ENCODE assay signal across 9 cellular contexts in the genomic region with DNA sequence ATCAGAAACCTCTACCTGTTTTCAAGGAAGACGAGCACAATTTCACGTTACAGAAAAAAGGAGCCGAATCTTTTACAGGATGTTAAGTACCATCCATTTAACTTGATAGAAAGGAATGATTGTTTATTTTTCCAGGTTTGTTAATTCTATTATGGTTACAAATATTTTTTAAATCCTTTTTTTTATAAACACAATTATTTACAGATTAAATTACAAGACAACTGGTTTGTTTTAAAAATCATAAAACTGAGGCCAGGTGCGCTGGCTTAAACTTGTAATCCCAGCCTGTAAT. TPM values are rescaled to one million over a fixed set of nuclear protein-coding genes. Genes with fewer than 3 reads are reported as not detected.
DNase-seq lines count a peak whose midpoint lies in the region; ATAC-seq and TF ChIP-seq lines count a peak whose summit lies in the region.
"Had no signal": no experiment of that assay in that cellular context is flagged by ENCODE, and none has a peak within 500 bp of the region (broad histone marks: within the 10 kb centered on the region; RNA-seq: fewer than 3 reads in every experiment).

No MANE protein-coding gene starts in this region.

- peaks cover 2 to 49% (median 28%) of the 10 kb centered on the region in 8 donors for H3K9me3 Mint-ChIP-seq in CD4-positive, alpha-beta memory T cell
- H3K9me3 Mint-ChIP-seq in nephron progenitor cell, result peaks cover 28% of the 10 kb centered on the region

- H3K4me3 Mint-ChIP-seq in CD4-positive, alpha-beta memory T cell, result peak overlapping the region; percentile 85 to 92 (median 87)
- H3K4me3 Mint-ChIP-seq in nephron progenitor cell, result peak overlapping the region; percentile 85

- no peak for DNase-seq in CD4-positive, alpha-beta memory T cell
- DNase-seq in body of pancreas (no peak), nephron progenitor cell (no peak), NCI-H2171 treated with DMSO at 0.1 percent for 48 hours (lab: John Stamatoyannopoulos, UW) (no peak), retina (no peak), DMS 273 treated with DMSO at 0.1 percent for 48 hours (lab: John Stamatoyannopoulos, UW) (no peak)

- H3K9ac ChIP-seq in HUES64 (ENCODE audit: low read depth, low read length), result no peak overlapping the region

- no peak for TF ChIP-seq POLR2A in body of pancreas (IDR thresholded peaks at IDR 0.05)

- TF ChIP-seq CTCF in body of pancreas (IDR thresholded peaks at IDR 0.05) (no peak), nephron progenitor cell (IDR thresholded peaks at IDR 0.05) (no peak)

- ATAC-seq in body of pancreas (no peak), HG03565 (IDR thresholded peaks at IDR 0.05; ENCODE audit: unreplicated experiment) (no peak)

- no peak overlapping the region for H3K4me3 ChIP-seq in CD4-positive, alpha-beta memory T cell (ENCODE audit: low read length in 2 of 2)
- H3K4me3 ChIP-seq in HUES64 (ENCODE audit: low read length) (peak overlapping the region; percentile 73; the same call in 1 of the 2 replicates), body of pancreas (no peak overlapping the region)

- 27% methylated on average over 3 of the region's 4 CpGs for WGBS in HUES64
- 18 to 25% methylated on average over 4 of the region's 4 CpGs for WGBS in body of pancreas, 2 donors

- CTCF ChIA-PET in CD4-positive, alpha-beta memory T cell (lab: Charles Lee; ENCODE audit: partially characterized antibody), result interaction anchor here (1.4 kb wide), 1 partner anchor 12 kb away, joined by 5 read pairs; no protein-coding TSS in a partner anchor

- intact Hi-C loops in CD4-positive, alpha-beta memory T cell (cut with micrococcal nuclease), result loop anchor here (10.0 kb wide), 2 partner anchors 302 to 352 kb away; partner anchors contain the start of gene CLUAP1
- intact Hi-C loops in body of pancreas (cut with DNase I), result no loop called here

- H3K27ac Mint-ChIP-seq in CD4-positive, alpha-beta memory T cell, result peak overlapping the region; percentile 89 to 100 (median 96)
- H3K27ac Mint-ChIP-seq in nephron progenitor cell, result peak overlapping the region; percentile 82

- peaks cover 30 to 57% (median 36%) of the 10 kb centered on the region in 4 donors for H3K4me1 Mint-ChIP-seq in CD4-positive, alpha-beta memory T cell
- peaks cover 16% of the 10 kb centered on the region for H3K4me1 Mint-ChIP-seq in nephron progenitor cell

- POLR2A ChIA-PET in CD4-positive, alpha-beta memory T cell (lab: Charles Lee; ENCODE audit: partially characterized antibody), result interaction anchor here (0.9 to 6.5 kb wide), 5 partner anchors 17 to 132 kb away, joined by 3 to 123 read pairs (median 13); partner anchors contain the start of gene ZNF213

- peaks cover 3 to 8% of the 10 kb centered on the region in 2 donors for H3K27me3 Mint-ChIP-seq in CD4-positive, alpha-beta memory T cell
- H3K27me3 Mint-ChIP-seq in nephron progenitor cell (ENCODE audit: low read depth, poor library complexity), result peaks cover 76% of the 10 kb centered on the region

- H3K4me1 ChIP-seq in CD4-positive, alpha-beta memory T cell (ENCODE audit: insufficient read depth, low read length), result peaks cover 38% of the 10 kb centered on the region
- no peaks in the 10 kb centered on the region for H3K4me1 ChIP-seq in HUES64 (ENCODE audit: insufficient read depth, low read length)
- peaks cover 37% of the 10 kb centered on the region for H3K4me1 ChIP-seq in body of pancreas

- no peak overlapping the region for H3K27ac ChIP-seq in CD4-positive, alpha-beta memory T cell (ENCODE audit: low read depth, low read length)
- H3K27ac ChIP-seq in HUES64 (ENCODE audit: low read depth, low read length) (no peak overlapping the region), body of pancreas (peak overlapping the region in 3 of 4 donors; percentile 24 to 67 (median 52))

- H3K9me3 ChIP-seq in CD4-positive, alpha-beta memory T cell (ENCODE audit: control insufficient read depth in 1 of 2, low read length in 2 of 2), result peaks cover 0 to 6% of the 10 kb centered on the region in 2 donors
- H3K9me3 ChIP-seq in HUES64 (ENCODE audit: insufficient read depth, low read depth, low read length) (no peaks in the 10 kb centered on the region), body of pancreas (no peaks in the 10 kb centered on the region)

- peaks cover 0 to 33% of the 10 kb centered on the region in 2 donors for H3K36me3 Mint-ChIP-seq in CD4-positive, alpha-beta memory T cell
- H3K36me3 Mint-ChIP-seq in nephron progenitor cell (ENCODE audit: low read depth), result no peaks in the 10 kb centered on the region

- no peaks in the 10 kb centered on the region for H3K36me3 ChIP-seq in CD4-positive, alpha-beta memory T cell (ENCODE audit: insufficient read depth, low read length)
- H3K36me3 ChIP-seq in HUES64 (ENCODE audit: insufficient read depth, low read length), result no peaks in the 10 kb centered on the region
- H3K36me3 ChIP-seq in body of pancreas (replicated peaks in 1 of 2; ENCODE audit: insufficient read depth in 1 of 2, low read depth in 2 of 2), result no peaks in the 10 kb centered on the region

- H3K27me3 ChIP-seq in CD4-positive, alpha-beta memory T cell (ENCODE audit: insufficient read depth, low read length), result no peaks in the 10 kb centered on the region
- H3K27me3 ChIP-seq in HUES64 (ENCODE audit: insufficient read depth, low read length), result peaks cover 22% of the 10 kb centered on the region
- no peaks in the 10 kb centered on the region for H3K27me3 ChIP-seq in body of pancreas

RNA-seq across cellular contexts. Expression of gene ZNF213, which starts 18.2 kb away (rescaled TPM):
- 10 to 100 TPM; 14.1 to 14.5 TPM for total RNA-seq in CD4-positive, alpha-beta memory T cell
- 1 to 10 TPM in 1 of 2 donors, under 1 TPM in 1; 0.67 to 3.2 TPM for polyA plus RNA-seq in CD4-positive, alpha-beta memory T cell
- 5.7 TPM for polyA plus RNA-seq in HUES64 (2013, experiment 1 of 2)
- 7.3 TPM for polyA plus RNA-seq in HUES64 (2013, experiment 2 of 2)
- total RNA-seq in body of pancreas, result 10 to 100 TPM; 12.5 to 21.4 TPM

RNA-seq across cellular contexts. Expression of gene OR1F1, which starts 35.0 kb away (rescaled TPM):
- under 1 TPM; 0.49 to 0.97 TPM for total RNA-seq in CD4-positive, alpha-beta memory T cell
- polyA plus RNA-seq in CD4-positive, alpha-beta memory T cell, result not detected
- polyA plus RNA-seq in HUES64 (2013, experiment 1 of 2), result not detected
- polyA plus RNA-seq in HUES64 (2013, experiment 2 of 2), result not detected
- total RNA-seq in body of pancreas, result not detected
- total RNA-seq: left lobe of liver had no signal

RNA-seq across cellular contexts. Expression of gene ZNF205, which starts 40.6 kb away (rescaled TPM):
- total RNA-seq in CD4-positive, alpha-beta memory T cell, result not detected
- polyA plus RNA-seq in CD4-positive, alpha-beta memory T cell, result under 1 TPM in 1 of 2 donors, not detected in 1; 0.20 TPM
- 13.1 TPM for polyA plus RNA-seq in HUES64 (2013, experiment 1 of 2)
- polyA plus RNA-seq in HUES64 (2013, experiment 2 of 2), result 13.6 TPM
- total RNA-seq in body of pancreas, result 10 to 100 TPM; 14.2 to 20.0 TPM

RNA-seq across cellular contexts. Expression of gene ZSCAN10, which starts 53.9 kb away (rescaled TPM):
- total RNA-seq in CD4-positive, alpha-beta memory T cell, result under 1 TPM in 1 of 2 experiments, not detected in 1; 0.15 TPM
- not detected for polyA plus RNA-seq in CD4-positive, alpha-beta memory T cell
- 111 TPM for polyA plus RNA-seq in HUES64 (2013, experiment 1 of 2)
- 95.7 TPM for polyA plus RNA-seq in HUES64 (2013, experiment 2 of 2)
- not detected for total RNA-seq in body of pancreas

Comparison
In these comparisons a context has a peak if more than half of its experiments do, and no peak if none do; other contexts are left out.
1. H3K27ac ChIP-seq: peak in body of pancreas (3 of 4); none in CD4-positive, alpha-beta memory T cell (single experiment) and HUES64 (single experiment).
2. RNA of gene ZNF205, which starts 40.6 kb away (total RNA-seq): 14.2 to 20.0 TPM in body of pancreas; not detected in CD4-positive, alpha-beta memory T cell; every median in the first group is over 10 times any median in the second.